Comparison of ENCODE assay signal across 9 cellular contexts in genomic region chr2:241509408-241509784, GRCh38. TPM values are rescaled to one million over a fixed set of nuclear protein-coding genes. Genes with fewer than 3 reads are reported as not detected.
DNase-seq lines count a peak whose midpoint lies in the region; ATAC-seq and TF ChIP-seq lines count a peak whose summit lies in the region.
"Had no signal": no experiment of that assay in that cellular context is flagged by ENCODE, and none has a peak within 500 bp of the region (broad histone marks: within the 10 kb centered on the region; RNA-seq: fewer than 3 reads in every experiment).

No MANE protein-coding gene starts in this region.

- H3K14ac ChIP-seq in mesenchymal stem cell (ENCODE audit: low read length in 2 of 2) = peak overlapping the region in 1 of 2 experiments; percentile 44

- no peak for TF ChIP-seq CTCF in breast epithelium (IDR thresholded peaks at IDR 0.05)
- peak in 1 of 5 experiments; percentile 8 for TF ChIP-seq CTCF in transverse colon (IDR thresholded peaks at IDR 0.05)

- H3K27me3 ChIP-seq in breast epithelium (no peaks in the 10 kb centered on the region), mesenchymal stem cell (ENCODE audit: control insufficient read depth in 1 of 2, insufficient read depth in 1 of 2, low read length in 2 of 2) (no peaks in the 10 kb centered on the region), transverse colon (no peaks in the 10 kb centered on the region)

- H3K36me3 ChIP-seq in breast epithelium = no peaks in the 10 kb centered on the region
- H3K36me3 ChIP-seq in mesenchymal stem cell (ENCODE audit: control insufficient read depth in 1 of 2, insufficient read depth in 2 of 2, low read depth in 1 of 2, low read length in 2 of 2) = peaks cover 9 to 19% of the 10 kb centered on the region in 2 experiments
- H3K36me3 ChIP-seq in transverse colon = no peaks in the 10 kb centered on the region

- H2BK12ac ChIP-seq in mesenchymal stem cell (ENCODE audit: low read length in 2 of 2) = peak overlapping the region in 1 of 2 experiments; percentile 45

- DNase-seq in activated T-cell treated with anti-CD3 and anti-CD28 coated beads, Interleukin-2, amount 50 U/mL, for 4 hours = no peak
- DNase-seq in activated T-cell treated with anti-CD3 and anti-CD28 coated beads for 4 hours (no peak), breast epithelium (ENCODE audit: low spot score in 2 of 2) (no peak), mesenchymal stem cell (no peak), transverse colon (no peak), hippocampal formation (lab: John Stamatoyannopoulos, UW) (no peak), NCI-H82 treated with DMSO at 0.1 percent for 48 hours (lab: John Stamatoyannopoulos, UW; ENCODE audit: unreplicated experiment) (no peak), AG20443 (ENCODE audit: low spot score) (no peak)
- DNase-seq: T1000 had no signal

- no peak overlapping the region for H2BK5ac ChIP-seq in mesenchymal stem cell (ENCODE audit: low read depth, low read length, poor library complexity, severe bottlenecking)

- peak overlapping the region; percentile 80 to 96 for H3K4ac ChIP-seq in mesenchymal stem cell (ENCODE audit: low read depth in 1 of 2, low read length in 2 of 2)

- H3K4me2 ChIP-seq in mesenchymal stem cell (ENCODE audit: low read length, poor library complexity, severe bottlenecking) = peak overlapping the region; percentile 88

- peak overlapping the region; percentile 85 for H2BK15ac ChIP-seq in mesenchymal stem cell (ENCODE audit: low read depth, poor library complexity, severe bottlenecking)

- H3K4me1 Mint-ChIP-seq in activated T-cell treated with anti-CD3 and anti-CD28 coated beads, Interleukin-2, amount 50 U/mL, for 4 hours (ENCODE audit: low read depth) = peaks cover 20% of the 10 kb centered on the region

- H3K27ac ChIP-seq in breast epithelium (peak overlapping the region in 1 of 2 donors; percentile 89), mesenchymal stem cell (ENCODE audit: low read length, poor library complexity, severe bottlenecking) (no peak overlapping the region), transverse colon (peak overlapping the region in 3 of 4 donors; percentile 91 to 95 (median 92))

- no peak for TF ChIP-seq EP300 in transverse colon (IDR thresholded peaks at IDR 0.05; ENCODE audit: low read depth)

- H2AK5ac ChIP-seq in mesenchymal stem cell (ENCODE audit: low read length, severe bottlenecking) = peak overlapping the region; percentile 12

- WGBS in mesenchymal stem cell = 68% methylated on average over 9 of the region's 9 CpGs
- 50 to 54% methylated on average over 3 to 9 of the region's 9 CpGs for WGBS in transverse colon (ENCODE audit: low coverage in 1 of 2), 2 donors

- peak overlapping the region; percentile 86 for H2AFZ ChIP-seq in mesenchymal stem cell (ENCODE audit: low read depth, low read length)

- no peak for TF ChIP-seq POLR2A in breast epithelium (IDR thresholded peaks at IDR 0.05)
- no peak for TF ChIP-seq POLR2A in transverse colon (IDR thresholded peaks at IDR 0.05)

- intact Hi-C loops in breast epithelium (cut with DNase I; ENCODE audit: low total_unique reads) = no loop called here
- intact Hi-C loops in transverse colon (cut with DNase I; ENCODE audit: low total_unique reads) = loop anchor here (5.0 kb wide), 2 partner anchors 53 to 98 kb away; no protein-coding TSS in a partner anchor

- H4K91ac ChIP-seq in mesenchymal stem cell (ENCODE audit: low read length) = peak overlapping the region; percentile 97

- peak overlapping the region; percentile 98 to 99 for H3K18ac ChIP-seq in mesenchymal stem cell (ENCODE audit: low read depth in 1 of 2, low read length in 2 of 2)

- peaks cover 3 to 16% of the 10 kb centered on the region in 2 donors for H3K4me1 ChIP-seq in breast epithelium
- H3K4me1 ChIP-seq in mesenchymal stem cell (ENCODE audit: control insufficient read depth, insufficient read depth, low read depth, low read length) = peaks cover 31% of the 10 kb centered on the region
- peaks cover 18 to 30% (median 25%) of the 10 kb centered on the region in 4 donors for H3K4me1 ChIP-seq in transverse colon

- no peaks in the 10 kb centered on the region for H3K36me3 Mint-ChIP-seq in activated T-cell treated with anti-CD3 and anti-CD28 coated beads, Interleukin-2, amount 50 U/mL, for 4 hours (ENCODE audit: insufficient read depth)

- peaks cover 11% of the 10 kb centered on the region for H3K79me1 ChIP-seq in mesenchymal stem cell (replicated peaks; ENCODE audit: low read length, poor library complexity, severe bottlenecking)

- ATAC-seq in activated T-cell treated with anti-CD3 and anti-CD28 coated beads, Interleukin-2, amount 50 U/mL, for 4 hours = no peak

- H3K9ac ChIP-seq in mesenchymal stem cell (ENCODE audit: low read length) = peak overlapping the region; percentile 91

- in situ Hi-C loops in transverse colon (cut with MboI; ENCODE audit: low pct_ligation_motif_present in 1 of 4, low pct_unique_long_range_greater_than_20kb in 1 of 4, low sequenced_read_pairs in 3 of 4) = no loop called here

- peak overlapping the region; percentile 90 to 98 (median 90) for H3K4me3 ChIP-seq in breast epithelium
- peak overlapping the region in 1 of 2 experiments; percentile 85 for H3K4me3 ChIP-seq in mesenchymal stem cell (ENCODE audit: insufficient read depth in 1 of 2, low read depth in 1 of 2, low read length in 2 of 2)
- H3K4me3 ChIP-seq in transverse colon = peak overlapping the region in 3 of 4 donors; percentile 91 to 99 (median 98)

- H3K27me3 Mint-ChIP-seq in activated T-cell treated with anti-CD3 and anti-CD28 coated beads, Interleukin-2, amount 50 U/mL, for 4 hours (ENCODE audit: low read depth) = no peaks in the 10 kb centered on the region

- H3K23ac ChIP-seq in mesenchymal stem cell (ENCODE audit: low read length in 2 of 2) = no peak overlapping the region

- H3K9me3 ChIP-seq in breast epithelium (no peaks in the 10 kb centered on the region), mesenchymal stem cell (ENCODE audit: control insufficient read depth, low read length) (no peaks in the 10 kb centered on the region), transverse colon (no peaks in the 10 kb centered on the region)

- peak overlapping the region; percentile 100 for H4K8ac ChIP-seq in mesenchymal stem cell (ENCODE audit: low read length)

- no peak overlapping the region for H2BK120ac ChIP-seq in mesenchymal stem cell (ENCODE audit: low read depth, low read length)

- peak overlapping the region; percentile 77 for H3K4me3 Mint-ChIP-seq in activated T-cell treated with anti-CD3 and anti-CD28 coated beads, Interleukin-2, amount 50 U/mL, for 4 hours

- no peaks in the 10 kb centered on the region for H3K9me3 Mint-ChIP-seq in activated T-cell treated with anti-CD3 and anti-CD28 coated beads, Interleukin-2, amount 50 U/mL, for 4 hours

RNA-seq across cellular contexts. Expression of gene STK25, which starts 1.0 kb away (rescaled TPM):
- total RNA-seq in activated T-cell treated with anti-CD3 and anti-CD28 coated beads, Interleukin-2, amount 50 U/mL, for 4 hours = 100 to 1,000 TPM in 2 of 3 donors, 10 to 100 TPM in 1; 97.1 to 104 (median 100) TPM
- 100 to 1,000 TPM; 102 to 139 (median 126) TPM for total RNA-seq in breast epithelium
- 86.3 TPM for polyA plus RNA-seq in mesenchymal stem cell (2013, experiment 1 of 2)
- 82.9 TPM for polyA plus RNA-seq in mesenchymal stem cell (2013, experiment 2 of 2)
- total RNA-seq in transverse colon = 100 to 1,000 TPM; 159 to 427 (median 205) TPM

RNA-seq across cellular contexts. Expression of gene BOK, which starts 49.1 kb away (rescaled TPM):
- under 1 TPM; 0.15 to 0.19 (median 0.16) TPM for total RNA-seq in activated T-cell treated with anti-CD3 and anti-CD28 coated beads, Interleukin-2, amount 50 U/mL, for 4 hours
- 10 to 100 TPM; 32.2 to 77.6 (median 40.3) TPM for total RNA-seq in breast epithelium
- 16.6 TPM for polyA plus RNA-seq in mesenchymal stem cell (2013, experiment 1 of 2)
- 17.5 TPM for polyA plus RNA-seq in mesenchymal stem cell (2013, experiment 2 of 2)
- 10 to 100 TPM; 21.0 to 84.2 (median 24.4) TPM for total RNA-seq in transverse colon

Comparison
In these comparisons a context has a peak if more than half of its experiments do, and no peak if none do; other contexts are left out.
1. RNA of gene BOK, which starts 49.1 kb away (total RNA-seq): 32.2 to 77.6 TPM in breast epithelium and 21.0 to 84.2 TPM in transverse colon; 0.15 to 0.19 TPM in activated T-cell treated with anti-CD3 and anti-CD28 coated beads, Interleukin-2, amount 50 U/mL, for 4 hours; every median in the first group is over 10 times any median in the second.